ENCODE assay signal across 20 cellular contexts in the genomic region with DNA sequence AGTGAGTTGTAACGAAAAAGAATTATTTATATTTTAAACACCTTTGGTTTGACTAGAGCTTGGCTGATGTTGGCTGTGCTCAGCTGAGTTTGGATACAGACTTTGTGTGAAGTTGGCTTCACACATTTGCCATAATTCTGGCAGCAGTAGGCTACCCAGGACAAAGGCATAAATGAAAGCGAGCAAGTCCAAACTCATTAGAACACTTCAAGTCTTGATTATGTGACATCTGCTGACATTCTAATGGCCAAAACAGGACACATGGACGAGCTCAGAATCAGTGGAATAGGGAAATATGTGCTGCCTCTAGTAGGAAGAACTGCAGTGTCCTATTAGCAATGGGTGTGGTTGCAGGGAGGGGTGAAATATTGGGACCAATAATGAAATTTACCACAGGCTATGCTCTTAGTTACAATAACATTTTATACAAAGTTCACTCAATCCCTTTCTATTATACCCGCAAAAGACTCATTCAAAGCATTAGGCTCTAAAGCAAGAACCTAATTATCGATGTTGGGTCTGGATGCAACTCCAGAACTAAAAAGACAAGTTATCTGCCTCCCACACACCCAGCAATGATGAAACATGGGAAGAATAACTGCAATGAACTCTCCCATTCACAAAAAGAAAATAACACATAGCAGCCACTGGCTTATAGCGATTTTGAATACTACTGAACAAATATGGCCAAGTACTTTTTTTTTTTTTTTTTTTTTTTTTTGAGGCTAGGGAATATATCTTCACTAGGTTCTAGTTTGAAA.
DNase-seq lines count a peak whose midpoint lies in the region; ATAC-seq and TF ChIP-seq lines count a peak whose summit lies in the region.
"Had no signal": no experiment of that assay in that cellular context is flagged by ENCODE, and none has a peak within 500 bp of the region (broad histone marks: within the 10 kb centered on the region; RNA-seq: fewer than 3 reads in every experiment).

No MANE protein-coding gene starts in this region.

- H3K4me1 Mint-ChIP-seq in MCF 10A (ENCODE audit: insufficient read depth, unreplicated experiment) = no peaks in the 10 kb centered on the region
- H3K4me1 Mint-ChIP-seq: B cell had no signal

- no peak overlapping the region for H2BK20ac ChIP-seq in IMR-90 (ENCODE audit: low read depth, low read length)

- dilution Hi-C loops in IMR-90 (cut with HindIII; ENCODE audit: low sequenced_read_pairs, unreplicated experiment) = no loop called here

- no peak overlapping the region for H2AK9ac ChIP-seq in IMR-90 (replicated peaks; ENCODE audit: low read depth, low read length, poor library complexity)

- no peak overlapping the region for H3K4me2 ChIP-seq in IMR-90 (ENCODE audit: low read depth, low read length)
- H3K4me2 ChIP-seq: BLaER1, GM23338 had no signal

- H3K56ac ChIP-seq in IMR-90 (ENCODE audit: extremely low read depth, insufficient read depth, low read length) = no peak overlapping the region

- H3K9me3 Mint-ChIP-seq in MCF 10A (ENCODE audit: unreplicated experiment) = no peaks in the 10 kb centered on the region
- H3K9me3 Mint-ChIP-seq: CD8-positive, alpha-beta T cell; HFFc6 had no signal

- H3K23ac ChIP-seq in IMR-90 (ENCODE audit: low read depth, low read length) = no peak overlapping the region

- TF ChIP-seq CTCF in IMR-90 (conservative IDR thresholded peaks at IDR 0.05; ENCODE audit: low read depth, low read length) (no peak), fibroblast of the aortic adventitia (IDR thresholded peaks at IDR 0.05; ENCODE audit: insufficient read depth, low read length) (no peak), MCF 10A (IDR thresholded peaks at IDR 0.05; ENCODE audit: unreplicated experiment) (no peak)

- no peak overlapping the region for H3K27ac Mint-ChIP-seq in MCF 10A (ENCODE audit: low read depth, unreplicated experiment)
- H3K27ac Mint-ChIP-seq: B cell; CD4-positive, CD25-positive, alpha-beta regulatory T cell; CD8-positive, alpha-beta T cell; GM23338; H9; HFFc6 had no signal

- no peaks in the 10 kb centered on the region for H3K27me3 ChIP-seq in IMR-90 (ENCODE audit: control insufficient read depth, insufficient read depth, low read length)
- H3K27me3 ChIP-seq in HAP-1 (ENCODE audit: low read depth) = no peaks in the 10 kb centered on the region
- H3K27me3 ChIP-seq: BLaER1 had no signal

- H3K9ac ChIP-seq in IMR-90 (ENCODE audit: low read depth, low read length) = no peak overlapping the region
- H3K9ac ChIP-seq: BLaER1 had no signal

- H3K4me1 ChIP-seq in IMR-90 (ENCODE audit: control insufficient read depth, insufficient read depth, low read length) = peaks cover 5% of the 10 kb centered on the region
- H3K4me1 ChIP-seq in HAP-1 = no peaks in the 10 kb centered on the region

- BruUV-seq in IMR-90 (replicated peaks; lab: Mats Ljungman, UMichigan) = no TSS peak
- no TSS peak for BruUV-seq in MCF 10A (replicated peaks; lab: Mats Ljungman, UMichigan)

- DNase-seq in IMR-90 = no peak
- DNase-seq in OCI-M1 (lab: John Stamatoyannopoulos, UW) = peak; percentile 15
- DNase-seq in cerebellar cortex (ENCODE audit: low spot score) = peak; percentile 73
- peak; percentile 21 for DNase-seq in fibroblast of the aortic adventitia (ENCODE audit: low read depth)
- DNase-seq in 8988T = no peak
- DNase-seq in HAP-1 (ENCODE audit: low spot score in 2 of 2) = no peak
- DNase-seq in SHP77 treated with DMSO at 0.1 percent for 48 hours (lab: John Stamatoyannopoulos, UW) = no peak
- DNase-seq in MCF 10A (ENCODE audit: unreplicated experiment) = no peak
- DNase-seq: Caco-2; CD4-positive, CD25-positive, alpha-beta regulatory T cell; CD8-positive, alpha-beta T cell; DMS153; DND-41; GDM1; H9; HFFc6 had no signal

- H3K4ac ChIP-seq in IMR-90 (ENCODE audit: low read depth, low read length) = 0 out of 2 replicates have a peak overlapping the region, but pooled peaks have one; percentile 5

- ATAC-seq in IMR-90 (ENCODE audit: low read depth) = no peak
- ATAC-seq: CD8-positive, alpha-beta T cell; GM23338 had no signal

- no peaks in the 10 kb centered on the region for H3K36me3 ChIP-seq in IMR-90 (ENCODE audit: control insufficient read depth, insufficient read depth, low read length)
- H3K36me3 ChIP-seq in HAP-1 (replicated peaks) = no peaks in the 10 kb centered on the region
- H3K36me3 ChIP-seq: BLaER1 had no signal

- in situ Hi-C loops in IMR-90 (cut with MboI; ENCODE audit: low sequenced_read_pairs) (no loop called here), HAP-1 (cut with MboI; ENCODE audit: low sequenced_read_pairs) (no loop called here)

- POLR2A ChIA-PET in IMR-90 (lab: Charles Lee; ENCODE audit: unreplicated experiment) (interaction anchor here (0.6 kb wide), 1 partner anchor 17 kb away, joined by 5 read pairs; no protein-coding TSS in a partner anchor), MCF 10A (lab: Yijun Ruan, JAX) (no interaction called here)

- no peak overlapping the region for H4K91ac ChIP-seq in IMR-90 (ENCODE audit: insufficient read depth, low read depth, low read length)

- no peak overlapping the region for H4K8ac ChIP-seq in IMR-90 (ENCODE audit: low read depth in 2 of 2, low read length in 2 of 2)

- H3K14ac ChIP-seq in IMR-90 (replicated peaks; ENCODE audit: low read depth, low read length) = no peak overlapping the region

- CTCF ChIA-PET in IMR-90 (lab: Yijun Ruan, JAX) = interaction anchor here (0.7 kb wide), 1 partner anchor 12 kb away, joined by 3 read pairs; no protein-coding TSS in a partner anchor
- CTCF ChIA-PET in MCF 10A (lab: Yijun Ruan, JAX) = interaction anchor here (0.7 kb wide), 1 partner anchor 344 kb away, joined by 3 read pairs; no protein-coding TSS in a partner anchor

- no peak for TF ChIP-seq POLR2A in IMR-90 (IDR thresholded peaks at IDR 0.05; ENCODE audit: low read depth, low read length)

- H2BK5ac ChIP-seq in IMR-90 (ENCODE audit: low read depth, low read length, poor library complexity, severe bottlenecking) = no peak overlapping the region

- no peak for TF ChIP-seq RAD21 in IMR-90 (IDR thresholded peaks at IDR 0.05; ENCODE audit: low read length)

- 100% methylated on average over 1 of the region's 6 CpGs; no CpG with 5 or more reads in 1 of the 2 experiments for WGBS in IMR-90 (ENCODE audit: extremely low coverage in 2 of 2, insufficient read length in 1 of 2), 2 experiments

- intact Hi-C loops in IMR-90 (cut with micrococcal nuclease) = loop anchor here (1.0 kb wide), 1 partner anchor 11 kb away; no protein-coding TSS in a partner anchor
- intact Hi-C loops in MCF 10A (cut with micrococcal nuclease) = no loop called here

- no peaks in the 10 kb centered on the region for H3K36me3 Mint-ChIP-seq in MCF 10A (ENCODE audit: insufficient read depth, unreplicated experiment)
- H3K36me3 Mint-ChIP-seq: CD4-positive, CD25-positive, alpha-beta regulatory T cell; CD8-positive, alpha-beta T cell had no signal

- no peak overlapping the region for H4K5ac ChIP-seq in IMR-90 (ENCODE audit: low read depth, low read length)

- 0 out of 2 replicates have a peak, but pooled peaks cover 2% of the 10 kb centered on the region for H3K9me1 ChIP-seq in IMR-90 (ENCODE audit: insufficient read depth, low read length)

- H2BK120ac ChIP-seq in IMR-90 (ENCODE audit: low read depth, low read length) = no peak overlapping the region

- H2BK15ac ChIP-seq in IMR-90 (ENCODE audit: low read depth, low read length) = no peak overlapping the region

- H3K27ac ChIP-seq in IMR-90 (ENCODE audit: insufficient read depth, low read length) = no peak overlapping the region
- H3K27ac ChIP-seq: BLaER1, C4-2B had no signal

- no peaks in the 10 kb centered on the region for H4K20me1 ChIP-seq in IMR-90 (ENCODE audit: insufficient read depth, low read length)
- H4K20me1 ChIP-seq: BLaER1 had no signal

- no peaks in the 10 kb centered on the region for H3K79me1 ChIP-seq in IMR-90 (ENCODE audit: low read depth in 1 of 2, low read length in 2 of 2)

- no peak overlapping the region for H2AFZ ChIP-seq in IMR-90 (replicated peaks; ENCODE audit: low read length, poor library complexity)
- H2AFZ ChIP-seq: GM23338 had no signal

- H2AK5ac ChIP-seq in IMR-90 (ENCODE audit: low read depth, low read length) = peak overlapping the region; percentile 63; the same call in 1 of the 2 replicates

- no peak overlapping the region for H3K18ac ChIP-seq in IMR-90 (ENCODE audit: low read depth, low read length)

- no peaks in the 10 kb centered on the region for H3K27me3 Mint-ChIP-seq in MCF 10A (ENCODE audit: insufficient read depth, unreplicated experiment)
- H3K27me3 Mint-ChIP-seq: B cell; CD4-positive, CD25-positive, alpha-beta regulatory T cell had no signal

- no peak overlapping the region for H3K4me3 Mint-ChIP-seq in MCF 10A (ENCODE audit: unreplicated experiment)
- H3K4me3 Mint-ChIP-seq: B cell; CD4-positive, CD25-positive, alpha-beta regulatory T cell; CD8-positive, alpha-beta T cell; GM23338; H9; HFFc6 had no signal

- no peaks in the 10 kb centered on the region for H3K9me3 ChIP-seq in IMR-90 (ENCODE audit: control insufficient read depth, insufficient read depth, low read length)
- no peaks in the 10 kb centered on the region for H3K9me3 ChIP-seq in HAP-1
- H3K9me3 ChIP-seq: BLaER1, Caco-2 had no signal

- no peak overlapping the region for H3K4me3 ChIP-seq in IMR-90 (ENCODE audit: insufficient read depth, low read depth, low read length)
- no peak overlapping the region for H3K4me3 ChIP-seq in fibroblast of the aortic adventitia (ENCODE audit: low read depth, low read length)
- H3K4me3 ChIP-seq in HAP-1 = no peak overlapping the region
- H3K4me3 ChIP-seq: BLaER1, GM23338 had no signal

TF ChIP-seq in IMR-90, 13 proteins besides CTCF, POLR2A, EP300 and RAD21 (continues in another document):
- no peak for TF ChIP-seq RFX5 (IDR thresholded peaks at IDR 0.05; ENCODE audit: low read depth, low read length)
- no peak for TF ChIP-seq FOS (IDR thresholded peaks at IDR 0.05; ENCODE audit: low read depth, low read length)
- TF ChIP-seq, protein P1, sequence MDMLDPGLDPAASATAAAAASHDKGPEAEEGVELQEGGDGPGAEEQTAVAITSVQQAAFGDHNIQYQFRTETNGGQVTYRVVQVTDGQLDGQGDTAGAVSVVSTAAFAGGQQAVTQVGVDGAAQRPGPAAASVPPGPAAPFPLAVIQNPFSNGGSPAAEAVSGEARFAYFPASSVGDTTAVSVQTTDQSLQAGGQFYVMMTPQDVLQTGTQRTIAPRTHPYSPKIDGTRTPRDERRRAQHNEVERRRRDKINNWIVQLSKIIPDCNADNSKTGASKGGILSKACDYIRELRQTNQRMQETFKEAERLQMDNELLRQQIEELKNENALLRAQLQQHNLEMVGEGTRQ (IDR thresholded peaks at IDR 0.05; ENCODE audit: low read depth, low read length) = no peak
- TF ChIP-seq SMC3 (IDR thresholded peaks at IDR 0.05; ENCODE audit: low read depth, low read length) = no peak
- no peak for TF ChIP-seq NFE2L2 (IDR thresholded peaks at IDR 0.05; ENCODE audit: low read depth, low read length)
- no peak for TF ChIP-seq CHD1 (IDR thresholded peaks at IDR 0.05; ENCODE audit: low read depth, low read length)
- TF ChIP-seq CEBPB (IDR thresholded peaks at IDR 0.05; ENCODE audit: low read depth, low read length) = no peak
- no peak for TF ChIP-seq MAFK (IDR thresholded peaks at IDR 0.05; ENCODE audit: low read depth, low read length)
- no peak for TF ChIP-seq RCOR1 (IDR thresholded peaks at IDR 0.05; ENCODE audit: insufficient replicate concordance, low read length)

Comparison
In these comparisons a context has a peak if more than half of its experiments do, and no peak if none do; other contexts are left out.
1. DNase-seq: peak in OCI-M1 (single experiment), cerebellar cortex (single experiment) and fibroblast of the aortic adventitia (single experiment); none in IMR-90 (single experiment), 8988T (single experiment), HAP-1 (0 of 2), SHP77 treated with DMSO at 0.1 percent for 48 hours (single experiment) and MCF 10A (single experiment).